In genomic region chr13:110259651-110260050, GRCh38 we compare ENCODE assay signal across 1 cellular context.
TF ChIP-seq lines count a peak whose summit lies in the region.

No MANE protein-coding gene starts in this region.

TF ChIP-seq in IMR-90, 13 proteins besides CTCF, POLR2A, EP300 and RAD21 (continued from another document):
- TF ChIP-seq RFX5 (IDR thresholded peaks at IDR 0.05; ENCODE audit: low read depth, low read length): no peak
